In the genomic region with DNA sequence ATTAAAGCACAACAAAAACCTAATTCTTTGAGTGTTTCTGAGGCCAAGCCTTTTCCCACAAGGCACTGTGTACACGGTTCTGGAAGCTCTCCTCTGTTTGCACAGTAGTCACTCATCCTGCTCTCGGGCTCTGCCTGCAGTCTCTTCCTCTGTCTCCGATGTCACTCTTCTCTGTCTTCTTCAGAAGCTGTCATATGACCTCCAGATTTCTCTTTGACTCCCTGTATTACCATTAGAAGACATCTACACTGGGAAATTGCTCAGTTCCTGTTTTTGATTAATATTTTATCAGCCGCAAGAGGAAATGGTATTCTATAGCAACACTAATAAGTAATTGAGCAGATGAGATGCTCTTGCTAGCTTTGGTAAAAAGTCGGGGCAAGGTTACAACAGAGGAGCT, we compare ENCODE assay signal across 24 cellular contexts.
A peak's percentile ranks its signal among the peaks of the same experiment; 100 is the strongest.
DNase-seq lines count a peak whose midpoint lies in the region; ATAC-seq, FAIRE-seq and TF ChIP-seq lines count a peak whose summit lies in the region.
"Had no signal": no experiment of that assay in that cellular context is flagged by ENCODE, and none has a peak within 500 bp of the region (broad histone marks: within the 10 kb centered on the region; RNA-seq: fewer than 3 reads in every experiment).

No MANE protein-coding gene starts in this region.

- H3K36me3 ChIP-seq in HepG2 (replicated peaks in 1 of 2; ENCODE audit: control insufficient read depth in 1 of 2, insufficient read depth in 2 of 2, low read length in 2 of 2): no peaks in the 10 kb centered on the region
- H3K36me3 ChIP-seq: colonic mucosa, gastrocnemius medialis, neutrophil, sigmoid colon, thoracic aorta had no signal

- WGBS in HepG2 (ENCODE audit: low lambda C conversion rate): 52% methylated on average over 5 of the region's 5 CpGs

- no peaks in the 10 kb centered on the region for H3K4me1 Mint-ChIP-seq in activated CD4-positive, alpha-beta T cell treated with anti-CD3 and anti-CD28 coated beads, Interleukin-2, amount 10 ng/mL, durations not matched to agents 7 days and 5 days

- POLR2A ChIA-PET in HepG2 (lab: Yijun Ruan, JAX): interaction anchor here (1.6 kb wide), 1 partner anchor 16 kb away, joined by 9 read pairs; no protein-coding TSS in a partner anchor
- POLR2A ChIA-PET in activated CD4-positive, alpha-beta T cell treated with anti-CD3 and anti-CD28 coated beads, Interleukin-2, amount 10 ng/mL, durations not matched to agents 7 days and 5 days (lab: Charles Lee): no interaction called here

- no peak overlapping the region for H2AFZ ChIP-seq in HepG2 (ENCODE audit: low read length)

- H3K4me2 ChIP-seq in HepG2 (ENCODE audit: low read depth, low read length): no peak overlapping the region

- CTCF ChIA-PET in HepG2 (lab: Yijun Ruan, JAX; ENCODE audit: low intra/inter-chr PET ratio, low total read pairs): no interaction called here
- CTCF ChIA-PET in activated CD4-positive, alpha-beta T cell treated with anti-CD3 and anti-CD28 coated beads, Interleukin-2, amount 10 ng/mL, durations not matched to agents 7 days and 5 days (lab: Charles Lee): no interaction called here

- H3K4me1 ChIP-seq in HepG2 (ENCODE audit: insufficient read depth, low read length): peaks cover 9% of the 10 kb centered on the region; the same call in 1 of the 2 replicates
- H3K4me1 ChIP-seq: colonic mucosa, gastrocnemius medialis, sigmoid colon had no signal

- H3K36me3 Mint-ChIP-seq in activated CD4-positive, alpha-beta T cell treated with anti-CD3 and anti-CD28 coated beads, Interleukin-2, amount 10 ng/mL, durations not matched to agents 7 days and 5 days (ENCODE audit: low read depth): no peaks in the 10 kb centered on the region
- H3K36me3 Mint-ChIP-seq: CD14-positive monocyte had no signal

- in situ Hi-C loops in HepG2 (cut with HindIII; ENCODE audit: extremely low pct_ligation_motif_present, low pct_unique_long_range_greater_than_20kb): loop anchor here (25.0 kb wide), 1 partner anchor 1090 kb away; a partner anchor contains a TSS

- no TSS peak for BruUV-seq in HepG2 (replicated peaks; lab: Mats Ljungman, UMichigan)

- TF ChIP-seq POLR2A in HepG2 (IDR thresholded peaks at IDR 0.05; ENCODE audit: insufficient read depth in 1 of 2, low read depth in 2 of 2, low read length in 2 of 2): no peak

- no peak overlapping the region for H3K4me3 ChIP-seq in HepG2 (replicated peaks in 1 of 3; ENCODE audit: insufficient read depth in 1 of 3, low read depth in 2 of 3, low read length in 3 of 3)
- H3K4me3 ChIP-seq: colonic mucosa, gastrocnemius medialis, sigmoid colon, thoracic aorta had no signal

- no peak for TF ChIP-seq RAD21 in HepG2 (CRISPR knock-in tag; IDR thresholded peaks at IDR 0.05)

- no peaks in the 10 kb centered on the region for H3K27me3 ChIP-seq in HepG2 (ENCODE audit: control insufficient read depth in 1 of 2, insufficient read depth in 2 of 2, low read length in 2 of 2)
- H3K27me3 ChIP-seq: colonic mucosa, gastrocnemius medialis, neutrophil, sigmoid colon had no signal

- H3K4me3 Mint-ChIP-seq in activated CD4-positive, alpha-beta T cell treated with anti-CD3 and anti-CD28 coated beads, Interleukin-2, amount 10 ng/mL, durations not matched to agents 7 days and 5 days: no peak overlapping the region

- DNase-seq in NCI-H1417 (lab: John Stamatoyannopoulos, UW) (peak; percentile 3 to 32 (median 19)), NCI-H1417 treated with DMSO at 0.1 percent for 48 hours (lab: John Stamatoyannopoulos, UW) (no peak), HepG2 (ENCODE audit: low spot score) (no peak), epidermal melanocyte (ENCODE audit: insufficient read length, low spot score) (no peak)
- DNase-seq in activated CD4-positive, alpha-beta T cell treated with anti-CD3 and anti-CD28 coated beads, Interleukin-2, amount 10 ng/mL, durations not matched to agents 7 days and 5 days: no peak
- DNase-seq: 8988T; activated effector memory CD4-positive, alpha-beta T cell treated with anti-CD3 and anti-CD28 coated beads, Interleukin-2, amount 50 U/mL, for 16 hours; aorta; colonic mucosa; gastrocnemius medialis; HCEC 1CT; mesenchymal stem cell; MM.1S; OCI-M1; sigmoid colon; stimulated activated CD8-positive, alpha-beta memory T cell treated with anti-CD3 and anti-CD28 coated beads, Interleukin-4, amount 100 ng/mL, for 48 hours had no signal

- intact Hi-C loops in HepG2 (cut with micrococcal nuclease; ENCODE audit: unreplicated experiment): no loop called here

- no peak overlapping the region for H3K27ac ChIP-seq in HepG2 (ENCODE audit: extremely low read length, insufficient read depth, low read length)
- H3K27ac ChIP-seq: colonic mucosa, gastrocnemius medialis, neutrophil, sigmoid colon, thoracic aorta had no signal

- H3K9me3 Mint-ChIP-seq in activated CD4-positive, alpha-beta T cell treated with anti-CD3 and anti-CD28 coated beads, Interleukin-2, amount 10 ng/mL, durations not matched to agents 7 days and 5 days: no peaks in the 10 kb centered on the region
- H3K9me3 Mint-ChIP-seq: CD14-positive monocyte had no signal

- no peaks in the 10 kb centered on the region for H4K20me1 ChIP-seq in HepG2 (ENCODE audit: insufficient read depth, low read length)

- H3K79me2 ChIP-seq in HepG2 (ENCODE audit: insufficient read depth, low read length): no peaks in the 10 kb centered on the region

- peak; percentile 75 for ATAC-seq in GM21737 (IDR thresholded peaks at IDR 0.05; ENCODE audit: unreplicated experiment)
- ATAC-seq in HG03521 (IDR thresholded peaks at IDR 0.05; ENCODE audit: unreplicated experiment): peak; percentile 51
- ATAC-seq in HepG2: peak; percentile 73
- no peak for ATAC-seq in HG03280 (IDR thresholded peaks at IDR 0.05; ENCODE audit: unreplicated experiment)
- ATAC-seq: gastrocnemius medialis had no signal

- no peaks in the 10 kb centered on the region for H3K9me3 ChIP-seq in HepG2 (ENCODE audit: low read length)
- H3K9me3 ChIP-seq: colonic mucosa, gastrocnemius medialis, neutrophil, sigmoid colon, thoracic aorta had no signal

- no peaks in the 10 kb centered on the region for H3K27me3 Mint-ChIP-seq in activated CD4-positive, alpha-beta T cell treated with anti-CD3 and anti-CD28 coated beads, Interleukin-2, amount 10 ng/mL, durations not matched to agents 7 days and 5 days

- no peak overlapping the region for H3K27ac Mint-ChIP-seq in activated CD4-positive, alpha-beta T cell treated with anti-CD3 and anti-CD28 coated beads, Interleukin-2, amount 10 ng/mL, durations not matched to agents 7 days and 5 days

- TF ChIP-seq EP300 in HepG2 (IDR thresholded peaks at IDR 0.05; ENCODE audit: low read depth in 2 of 2, low read length in 2 of 2) (no peak), HepG2 (CRISPR knock-in tag; IDR thresholded peaks at IDR 0.05; ENCODE audit: borderline replicate concordance) (no peak)

- TF ChIP-seq CTCF in HepG2 (CRISPR knock-in tag; IDR thresholded peaks at IDR 0.05): no peak

- no peak overlapping the region for H3K9ac ChIP-seq in HepG2 (ENCODE audit: insufficient read depth, low read depth, low read length)

- FAIRE-seq in HepG2 (lab: Jason Lieb, UNC): no peak
- FAIRE-seq: endothelial cell of umbilical vein, HTR-8/SVneo had no signal

TF ChIP-seq in HepG2, 621 proteins besides CTCF, POLR2A, EP300 and RAD21:
- peak; percentile 86 for TF ChIP-seq ZNF331 (CRISPR knock-in tag; IDR thresholded peaks at IDR 0.05)
- no peak for TF ChIP-seq BRD4 (CRISPR knock-in tag; IDR thresholded peaks at IDR 0.05)
- 0 out of 2 replicates have a peak, but pooled peaks have one; percentile 8 for TF ChIP-seq FOXA3 (CRISPR knock-in tag; IDR thresholded peaks at IDR 0.05)
- no peak for TF ChIP-seq FOXA1 (IDR thresholded peaks at IDR 0.05)
- peak; percentile 51; the same call in 1 of the 2 replicates for TF ChIP-seq FOXA1 (CRISPR knock-in tag; IDR thresholded peaks at IDR 0.05)
- TF ChIP-seq, protein P1, sequence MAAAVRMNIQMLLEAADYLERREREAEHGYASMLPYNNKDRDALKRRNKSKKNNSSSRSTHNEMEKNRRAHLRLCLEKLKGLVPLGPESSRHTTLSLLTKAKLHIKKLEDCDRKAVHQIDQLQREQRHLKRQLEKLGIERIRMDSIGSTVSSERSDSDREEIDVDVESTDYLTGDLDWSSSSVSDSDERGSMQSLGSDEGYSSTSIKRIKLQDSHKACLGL (CRISPR knock-in tag; IDR thresholded peaks at IDR 0.05): no peak
- TF ChIP-seq RCOR2 (CRISPR knock-in tag; IDR thresholded peaks at IDR 0.05): no peak
TF ChIP-seq in HepG2: peak in this region for 3.

Comparison
In these comparisons a context has a peak if more than half of its experiments do, and no peak if none do; other contexts are left out.
1. DNase-seq: peak in NCI-H1417 (3 of 3); none in NCI-H1417 treated with DMSO at 0.1 percent for 48 hours (single experiment), HepG2 (single experiment), activated CD4-positive, alpha-beta T cell treated with anti-CD3 and anti-CD28 coated beads, Interleukin-2, amount 10 ng/mL, durations not matched to agents 7 days and 5 days (single experiment) and epidermal melanocyte (single experiment).